8 cellular contexts compared by ENCODE assay signal in genomic region chr2:23926289-23926749, GRCh38. TPM values are rescaled to one million over a fixed set of nuclear protein-coding genes. Genes with fewer than 3 reads are reported as not detected.
DNase-seq lines count a peak whose midpoint lies in the region; ATAC-seq and TF ChIP-seq lines count a peak whose summit lies in the region.

No MANE protein-coding gene starts in this region.

- no peaks in the 10 kb centered on the region for H3K9me3 Mint-ChIP-seq in MCF 10A (ENCODE audit: unreplicated experiment)

- in situ Hi-C loops in ACHN (cut with HindIII; ENCODE audit: low pct_ligation_motif_present, low pct_unique_long_range_greater_than_20kb, low sequenced_read_pairs) = no loop called here

- no peak for TF ChIP-seq CTCF in MCF 10A (IDR thresholded peaks at IDR 0.05; ENCODE audit: unreplicated experiment)

- ATAC-seq in GM18861 (IDR thresholded peaks at IDR 0.05; ENCODE audit: unreplicated experiment) (peak; percentile 9), HG03064 (IDR thresholded peaks at IDR 0.05; ENCODE audit: low read depth, unreplicated experiment) (peak; percentile 20)

- CTCF ChIA-PET in MCF 10A (lab: Yijun Ruan, JAX) = interaction anchor here (0.5 to 5.1 kb wide), 32 partner anchors 9 to 802 kb away, joined by 3 to 50 read pairs (median 4); partner anchors contain the start of genes SF3B6, TP53I3, UBXN2A and WDCP

- no TSS peak for BruUV-seq in MCF 10A (replicated peaks; lab: Mats Ljungman, UMichigan)

- peaks cover 18% of the 10 kb centered on the region for H3K36me3 Mint-ChIP-seq in MCF 10A (ENCODE audit: insufficient read depth, unreplicated experiment)

- DNase-seq in ACHN = peak; percentile 33
- DNase-seq in SK-N-DZ (ENCODE audit: low spot score) = peak; percentile 41
- peak; percentile 30 for DNase-seq in MCF 10A (ENCODE audit: unreplicated experiment)
- DNase-seq in kidney tubule cell (ENCODE audit: low spot score) = peak; percentile 49
- DNase-seq in stimulated activated CD4-positive, alpha-beta T cell treated with anti-CD3 and anti-CD28 coated beads, Interleukin-4, amount 100 ng/mL, for 1 hour = peak; percentile 39
- no peak for DNase-seq in globus pallidus (ENCODE audit: low spot score)

- intact Hi-C loops in MCF 10A (cut with micrococcal nuclease) = loop anchor here (2.0 to 10.0 kb wide), 3 partner anchors 88 to 458 kb away; partner anchors contain the start of gene SF3B6

- POLR2A ChIA-PET in MCF 10A (lab: Yijun Ruan, JAX) = interaction anchor here (0.7 to 6.6 kb wide), 27 partner anchors 8 to 729 kb away, joined by 3 to 150 read pairs (median 7); partner anchors contain the start of genes FAM228B, SF3B6, TP53I3 and UBXN2A

- peak overlapping the region; percentile 99 for H3K27ac Mint-ChIP-seq in MCF 10A (ENCODE audit: low read depth, unreplicated experiment)

- H3K27me3 Mint-ChIP-seq in MCF 10A (ENCODE audit: insufficient read depth, unreplicated experiment) = no peaks in the 10 kb centered on the region

- H3K4me1 Mint-ChIP-seq in MCF 10A (ENCODE audit: insufficient read depth, unreplicated experiment) = peaks cover 38% of the 10 kb centered on the region

- peak overlapping the region; percentile 98 for H3K4me3 Mint-ChIP-seq in MCF 10A (ENCODE audit: unreplicated experiment)

RNA-seq across cellular contexts. Expression of gene ATAD2B, which starts 0.6 kb away (rescaled TPM):
- polyA plus RNA-seq in SK-N-DZ (2014; cell fraction: cytosol; rRNA removed) = 4.3 and 4.7 TPM in 2 replicates
- 22.5 and 31.2 TPM in 2 replicates for polyA plus RNA-seq in SK-N-DZ (2014; cell fraction: nucleus; rRNA removed)
- total RNA-seq in MCF 10A (2022) = 19.6 and 19.7 TPM in 2 replicates

RNA-seq across cellular contexts. Expression of gene UBXN2A, which starts 13.9 kb away (rescaled TPM):
- polyA plus RNA-seq in SK-N-DZ (2014; cell fraction: cytosol; rRNA removed) = 10.1 and 11.7 TPM in 2 replicates
- polyA plus RNA-seq in SK-N-DZ (2014; cell fraction: nucleus; rRNA removed) = 2.0 and 3.6 TPM in 2 replicates
- 13.0 and 13.6 TPM in 2 replicates for total RNA-seq in MCF 10A (2022)
